ENCODE assay signal across 24 cellular contexts in genomic region chr5:138111937-138112336, GRCh38. TPM values are rescaled to one million over a fixed set of nuclear protein-coding genes. Genes with fewer than 3 reads are reported as not detected.
A peak's percentile ranks its signal among the peaks of the same experiment; 100 is the strongest.
DNase-seq lines count a peak whose midpoint lies in the region; ATAC-seq, FAIRE-seq and TF ChIP-seq lines count a peak whose summit lies in the region.
"Had no signal": no experiment of that assay in that cellular context is flagged by ENCODE, and none has a peak within 500 bp of the region (broad histone marks: within the 10 kb centered on the region; RNA-seq: fewer than 3 reads in every experiment).

No MANE protein-coding gene starts in this region.

- H3K9me3 ChIP-seq in A549 (no peaks in the 10 kb centered on the region), RWPE2 (ENCODE audit: severe bottlenecking) (no peaks in the 10 kb centered on the region), colonic mucosa (no peaks in the 10 kb centered on the region)
- H3K9me3 ChIP-seq: ascending aorta, heart left ventricle, suprapubic skin had no signal

- H3K9ac ChIP-seq in colonic mucosa (ENCODE audit: low read depth in 2 of 2, low read length in 2 of 2) = no peak overlapping the region
- H3K9ac ChIP-seq: KMS-11 had no signal

- TF ChIP-seq POLR2A in A549 (IDR thresholded peaks at IDR 0.05; ENCODE audit: low read length) (no peak), H54 (IDR thresholded peaks at IDR 0.05; ENCODE audit: low read depth, low read length) (no peak)

- CTCF ChIA-PET in A549 (lab: Yijun Ruan, JAX) = interaction anchor here (0.8 to 4.0 kb wide), 2 partner anchors 15 to 34 kb away, joined by 3 to 16 read pairs; no protein-coding TSS in a partner anchor

- H3K27ac ChIP-seq in A549 = no peak overlapping the region
- H3K27ac ChIP-seq in RWPE2 (ENCODE audit: poor library complexity, severe bottlenecking) = no peak overlapping the region
- H3K27ac ChIP-seq in foreskin keratinocyte = no peak overlapping the region
- no peak overlapping the region for H3K27ac ChIP-seq in colonic mucosa
- H3K27ac ChIP-seq: ascending aorta, heart left ventricle, KMS-11, suprapubic skin had no signal

- H3K4me1 Mint-ChIP-seq in activated T-helper 17 cell treated with anti-CD3 and anti-CD28 coated beads, Interleukin-2, amount 50 U/mL, for 72 hours = no peaks in the 10 kb centered on the region
- H3K4me1 Mint-ChIP-seq: activated CD8-positive, alpha-beta memory T cell treated with anti-CD3 and anti-CD28 coated beads, Interleukin-2, amount 10 ng/mL, durations not matched to agents 7 days and 5 days; CD4-positive, CD25-positive, alpha-beta regulatory T cell had no signal

- 3% methylated on average over 1 of the region's 1 CpG for WGBS in A549 (ENCODE audit: missing lambda C conversion rate)

- no peaks in the 10 kb centered on the region for H3K4me1 ChIP-seq in A549
- H3K4me1 ChIP-seq in RWPE2 (ENCODE audit: insufficient read depth, poor library complexity, severe bottlenecking) = no peaks in the 10 kb centered on the region
- H3K4me1 ChIP-seq in foreskin keratinocyte = no peaks in the 10 kb centered on the region
- H3K4me1 ChIP-seq in colonic mucosa = no peaks in the 10 kb centered on the region
- H3K4me1 ChIP-seq: ascending aorta, heart left ventricle, suprapubic skin had no signal

- DNase-seq in A549 (ENCODE audit: low read depth in 1 of 2, low spot score in 1 of 2) = no peak
- DNase-seq in H54 (ENCODE audit: insufficient read length, low spot score) = no peak
- DNase-seq in RWPE2 (ENCODE audit: low spot score) = no peak
- DNase-seq in foreskin keratinocyte = peak in 1 of 2 donors; percentile 49
- no peak for DNase-seq in colonic mucosa
- no peak for DNase-seq in GM10266 (ENCODE audit: extremely low spot score)
- DNase-seq: activated CD8-positive, alpha-beta memory T cell treated with anti-CD3 and anti-CD28 coated beads, Interleukin-2, amount 10 ng/mL, durations not matched to agents 7 days and 5 days; activated gamma-delta T cell; CD4-positive, CD25-positive, alpha-beta regulatory T cell; heart left ventricle; NCI-H1105; NCI-H69; retina; T1000 had no signal

- no peaks in the 10 kb centered on the region for H3K27me3 ChIP-seq in RWPE2 (ENCODE audit: insufficient read depth, poor library complexity, severe bottlenecking)
- H3K27me3 ChIP-seq in foreskin keratinocyte = peaks cover 20% of the 10 kb centered on the region
- no peaks in the 10 kb centered on the region for H3K27me3 ChIP-seq in colonic mucosa
- H3K27me3 ChIP-seq: ascending aorta, suprapubic skin had no signal

- POLR2A ChIA-PET in A549 (lab: Yijun Ruan, JAX) = no interaction called here

- H3K9me3 Mint-ChIP-seq in activated T-helper 17 cell treated with anti-CD3 and anti-CD28 coated beads, Interleukin-2, amount 50 U/mL, for 72 hours = no peaks in the 10 kb centered on the region

- H3K36me3 ChIP-seq in RWPE2 (ENCODE audit: low read depth) (no peaks in the 10 kb centered on the region), colonic mucosa (no peaks in the 10 kb centered on the region)
- H3K36me3 ChIP-seq: ascending aorta, heart left ventricle, suprapubic skin had no signal

- intact Hi-C loops in colonic mucosa (cut with DNase I) = no loop called here

- no peak for TF ChIP-seq RAD21 in A549 (conservative IDR thresholded peaks at IDR 0.05 in 1 of 2, IDR thresholded peaks at IDR 0.05 in 1 of 2)

- ATAC-seq in A549 (no peak; a peak in 1 of 6 replicates), RWPE2 (ENCODE audit: low read depth) (peak; percentile 52; the same call in 2 of the 3 replicates), foreskin keratinocyte (peak; percentile 46), GM18870 (IDR thresholded peaks at IDR 0.05; ENCODE audit: unreplicated experiment) (no peak)
- ATAC-seq in activated T-helper 17 cell treated with anti-CD3 and anti-CD28 coated beads, Interleukin-2, amount 50 U/mL, for 72 hours (replicated peaks) = no peak
- ATAC-seq: activated CD8-positive, alpha-beta memory T cell treated with anti-CD3 and anti-CD28 coated beads, Interleukin-2, amount 10 ng/mL, durations not matched to agents 7 days and 5 days; heart left ventricle had no signal

- no peak overlapping the region for H3K4me3 Mint-ChIP-seq in activated T-helper 17 cell treated with anti-CD3 and anti-CD28 coated beads, Interleukin-2, amount 50 U/mL, for 72 hours
- H3K4me3 Mint-ChIP-seq: activated CD8-positive, alpha-beta memory T cell treated with anti-CD3 and anti-CD28 coated beads, Interleukin-2, amount 10 ng/mL, durations not matched to agents 7 days and 5 days; CD4-positive, CD25-positive, alpha-beta regulatory T cell had no signal

- no peak overlapping the region for H3K27ac Mint-ChIP-seq in activated T-helper 17 cell treated with anti-CD3 and anti-CD28 coated beads, Interleukin-2, amount 50 U/mL, for 72 hours
- H3K27ac Mint-ChIP-seq: activated CD8-positive, alpha-beta memory T cell treated with anti-CD3 and anti-CD28 coated beads, Interleukin-2, amount 10 ng/mL, durations not matched to agents 7 days and 5 days; CD4-positive, CD25-positive, alpha-beta regulatory T cell had no signal

- TF ChIP-seq CTCF in A549 (IDR thresholded peaks at IDR 0.05) (no peak), RWPE2 (IDR thresholded peaks at IDR 0.05; ENCODE audit: poor library complexity, severe bottlenecking) (no peak), foreskin keratinocyte (conservative IDR thresholded peaks at IDR 0.05) (no peak), colonic mucosa (IDR thresholded peaks at IDR 0.05) (no peak), GM10266 (IDR thresholded peaks at IDR 0.05; ENCODE audit: control insufficient read depth, insufficient read depth, low read depth, missing control alignments) (no peak)

- no peak for TF ChIP-seq EP300 in A549 (IDR thresholded peaks at IDR 0.05)

- no peak overlapping the region for H3K4me3 ChIP-seq in A549
- H3K4me3 ChIP-seq in RWPE2 (ENCODE audit: severe bottlenecking) = no peak overlapping the region
- H3K4me3 ChIP-seq in colonic mucosa = no peak overlapping the region
- H3K4me3 ChIP-seq: ascending aorta, heart left ventricle, suprapubic skin had no signal

- H3K27me3 Mint-ChIP-seq in activated T-helper 17 cell treated with anti-CD3 and anti-CD28 coated beads, Interleukin-2, amount 50 U/mL, for 72 hours = peaks cover 6% of the 10 kb centered on the region

- FAIRE-seq in A549 (lab: Jason Lieb, UNC) (peak; percentile 51), H54 (lab: Jason Lieb, UNC) (peak; percentile 83)
- FAIRE-seq: GM18507 had no signal

- no peak overlapping the region for H3K4me2 ChIP-seq in A549
- H3K4me2 ChIP-seq: KMS-11 had no signal

- H3K36me3 Mint-ChIP-seq in activated T-helper 17 cell treated with anti-CD3 and anti-CD28 coated beads, Interleukin-2, amount 50 U/mL, for 72 hours (ENCODE audit: low read depth) = no peaks in the 10 kb centered on the region
- H3K36me3 Mint-ChIP-seq: activated CD8-positive, alpha-beta memory T cell treated with anti-CD3 and anti-CD28 coated beads, Interleukin-2, amount 10 ng/mL, durations not matched to agents 7 days and 5 days; CD4-positive, CD25-positive, alpha-beta regulatory T cell had no signal

TF ChIP-seq in A549, 52 proteins besides CTCF, POLR2A, EP300 and RAD21:
- TF ChIP-seq KDM5A (IDR thresholded peaks at IDR 0.05) = no peak

RNA-seq across cellular contexts. Expression of gene NME5, which starts 27.3 kb away (rescaled TPM):
- polyA plus RNA-seq in A549 (2011; rRNA removed) = not detected in 2 replicates
- not detected in 2 replicates for polyA plus RNA-seq in A549 (2012; cell fraction: cytosol; rRNA removed)
- not detected in 2 replicates for polyA plus RNA-seq in A549 (2012; cell fraction: nucleus; rRNA removed)
- not detected in 3 replicates for polyA plus RNA-seq in A549 (2017; fragmentation: RNase III; extraction: RNeasy Plus Mini Kit Qiagen cat#74134 plus additional on column Dnase treatment)
- polyA minus RNA-seq in A549 (2011; rRNA and poly(A)+ RNA removed) = not detected in 2 replicates
- total RNA-seq in foreskin keratinocyte = 0.39 TPM in 1 of 2 replicates, not detected in the other
- polyA plus RNA-seq in foreskin keratinocyte = 0.10 and 0.16 TPM in 2 replicates
- total RNA-seq in colonic mucosa = not detected
- total RNA-seq in activated T-helper 17 cell treated with anti-CD3 and anti-CD28 coated beads, Interleukin-2, amount 50 U/mL, for 72 hours = not detected
- total RNA-seq: A673; activated CD8-positive, alpha-beta memory T cell treated with anti-CD3 and anti-CD28 coated beads, Interleukin-2, amount 10 ng/mL, durations not matched to agents 7 days and 5 days; ascending aorta; CD4-positive, CD25-positive, alpha-beta regulatory T cell had no signal
- polyA plus RNA-seq: CD4-positive, CD25-positive, alpha-beta regulatory T cell had no signal

RNA-seq across cellular contexts. Expression of gene WNT8A, which starts 28.1 kb away (rescaled TPM):
- polyA plus RNA-seq in A549 (2011; rRNA removed) = not detected in 2 replicates
- not detected in 2 replicates for polyA plus RNA-seq in A549 (2012; cell fraction: cytosol; rRNA removed)
- not detected in 2 replicates for polyA plus RNA-seq in A549 (2012; cell fraction: nucleus; rRNA removed)
- polyA plus RNA-seq in A549 (2017; fragmentation: RNase III; extraction: RNeasy Plus Mini Kit Qiagen cat#74134 plus additional on column Dnase treatment) = not detected in 3 replicates
- not detected in 2 replicates for polyA minus RNA-seq in A549 (2011; rRNA and poly(A)+ RNA removed)
- not detected in 2 replicates for total RNA-seq in foreskin keratinocyte
- not detected in 2 replicates for polyA plus RNA-seq in foreskin keratinocyte
- total RNA-seq in colonic mucosa = not detected
- not detected for total RNA-seq in activated T-helper 17 cell treated with anti-CD3 and anti-CD28 coated beads, Interleukin-2, amount 50 U/mL, for 72 hours
- total RNA-seq: A673; activated CD8-positive, alpha-beta memory T cell treated with anti-CD3 and anti-CD28 coated beads, Interleukin-2, amount 10 ng/mL, durations not matched to agents 7 days and 5 days; ascending aorta; CD4-positive, CD25-positive, alpha-beta regulatory T cell; chondrocyte; heart left ventricle; liver; SK-MEL-5; suprapubic skin had no signal
- polyA plus RNA-seq: CD4-positive, CD25-positive, alpha-beta regulatory T cell; heart left ventricle; liver had no signal

Comparison
In these comparisons a context has a peak if more than half of its experiments do, and no peak if none do; other contexts are left out.
1. ATAC-seq: peak in RWPE2 (single experiment) and foreskin keratinocyte (single experiment); none in A549 (0 of 2), GM18870 (single experiment) and activated T-helper 17 cell treated with anti-CD3 and anti-CD28 coated beads, Interleukin-2, amount 50 U/mL, for 72 hours (single experiment).